In genomic region chr11:67053896-67054850, GRCh38 we compare ENCODE assay signal across 8 cellular contexts. TPM values are rescaled to one million over a fixed set of nuclear protein-coding genes. Genes with fewer than 3 reads are reported as not detected.
DNase-seq lines count a peak whose midpoint lies in the region; ATAC-seq, FAIRE-seq and TF ChIP-seq lines count a peak whose summit lies in the region.

No MANE protein-coding gene starts in this region.

- H3K27me3 ChIP-seq in parathyroid adenoma (ENCODE audit: control insufficient read depth, insufficient read depth, low read length) = no peaks in the 10 kb centered on the region

- H3K36me3 ChIP-seq in parathyroid adenoma (ENCODE audit: control insufficient read depth, insufficient read depth, low read length) = no peaks in the 10 kb centered on the region

- no peak overlapping the region for H3K4me3 Mint-ChIP-seq in activated T-helper 17 cell treated with anti-CD3 and anti-CD28 coated beads, Interleukin-2, amount 50 U/mL, for 72 hours

- peak overlapping the region; percentile 84 for H3K27ac ChIP-seq in parathyroid adenoma

- no peak overlapping the region for H3K4me3 ChIP-seq in parathyroid adenoma (ENCODE audit: low read depth, low read length)

- H3K9ac ChIP-seq in parathyroid adenoma = no peak overlapping the region

- peak; percentile 70 for FAIRE-seq in GM18507 (lab: Jason Lieb, UNC)

- no peaks in the 10 kb centered on the region for H3K9me3 Mint-ChIP-seq in activated T-helper 17 cell treated with anti-CD3 and anti-CD28 coated beads, Interleukin-2, amount 50 U/mL, for 72 hours

- no peaks in the 10 kb centered on the region for H3K9me3 ChIP-seq in parathyroid adenoma (ENCODE audit: control insufficient read depth, low read length)

- DNase-seq in AML-193 (lab: John Stamatoyannopoulos, UW) (peak; percentile 9 to 18), GM18507 (ENCODE audit: extremely low spot score, insufficient read length, low read depth) (peak; percentile 58), NCI-H748 (lab: John Stamatoyannopoulos, UW; ENCODE audit: unreplicated experiment) (peak; percentile 34), germinal center (ENCODE audit: low spot score) (peak; percentile 81)

- peak; percentile 66 for ATAC-seq in activated T-helper 17 cell treated with anti-CD3 and anti-CD28 coated beads, Interleukin-2, amount 50 U/mL, for 72 hours (replicated peaks)
- no peak for ATAC-seq in HG02610 (IDR thresholded peaks at IDR 0.05; ENCODE audit: unreplicated experiment)
- ATAC-seq in GM21528 (IDR thresholded peaks at IDR 0.05; ENCODE audit: low FRiP score, unreplicated experiment) = no peak

- peaks cover 17% of the 10 kb centered on the region for H3K4me1 ChIP-seq in parathyroid adenoma

- H3K36me3 Mint-ChIP-seq in activated T-helper 17 cell treated with anti-CD3 and anti-CD28 coated beads, Interleukin-2, amount 50 U/mL, for 72 hours (ENCODE audit: low read depth) = no peaks in the 10 kb centered on the region

- H2AFZ ChIP-seq in parathyroid adenoma = peak overlapping the region; percentile 29

- H3K4me2 ChIP-seq in parathyroid adenoma (ENCODE audit: low read length) = peak overlapping the region; percentile 31

- H3K4me1 Mint-ChIP-seq in activated T-helper 17 cell treated with anti-CD3 and anti-CD28 coated beads, Interleukin-2, amount 50 U/mL, for 72 hours = peaks cover 6% of the 10 kb centered on the region

- H3K27ac Mint-ChIP-seq in activated T-helper 17 cell treated with anti-CD3 and anti-CD28 coated beads, Interleukin-2, amount 50 U/mL, for 72 hours = peak overlapping the region; percentile 34

- peak; percentile 60 for TF ChIP-seq CTCF in parathyroid adenoma (IDR thresholded peaks at IDR 0.05)

- H3K79me2 ChIP-seq in parathyroid adenoma = no peaks in the 10 kb centered on the region

- H3K27me3 Mint-ChIP-seq in activated T-helper 17 cell treated with anti-CD3 and anti-CD28 coated beads, Interleukin-2, amount 50 U/mL, for 72 hours = peaks cover 8% of the 10 kb centered on the region

RNA-seq across cellular contexts. Expression of gene RHOD, which starts 2.5 kb away (rescaled TPM):
- 1 to 10 TPM in 1 of 2 donors, under 1 TPM in 1; 0.22 to 1.2 TPM for total RNA-seq in activated T-helper 17 cell treated with anti-CD3 and anti-CD28 coated beads, Interleukin-2, amount 50 U/mL, for 72 hours

RNA-seq across cellular contexts. Expression of gene SYT12, which starts 31.2 kb away (rescaled TPM):
- total RNA-seq in activated T-helper 17 cell treated with anti-CD3 and anti-CD28 coated beads, Interleukin-2, amount 50 U/mL, for 72 hours = under 1 TPM in 1 of 2 donors, not detected in 1; 0.08 TPM

Comparison
In these comparisons a context has a peak if more than half of its experiments do, and no peak if none do; other contexts are left out.
1. DNase-seq: peak in every context shown above with its lines; median percentile 81 in germinal center; 58 in GM18507; 34 in NCI-H748; 14 in AML-193.